ENCODE assay signal across 9 cellular contexts in genomic region chr6:1396952-1397868, GRCh38. TPM values are rescaled to one million over a fixed set of nuclear protein-coding genes. Genes with fewer than 3 reads are reported as not detected.
DNase-seq lines count a peak whose midpoint lies in the region; ATAC-seq and TF ChIP-seq lines count a peak whose summit lies in the region.
"Had no signal": no experiment of that assay in that cellular context is flagged by ENCODE, and none has a peak within 500 bp of the region (broad histone marks: within the 10 kb centered on the region; RNA-seq: fewer than 3 reads in every experiment).

No MANE protein-coding gene starts in this region.

- no peak for TF ChIP-seq POLR2A in lower leg skin (IDR thresholded peaks at IDR 0.05)

- no peak overlapping the region for H3K4me3 ChIP-seq in lower leg skin (ENCODE audit: low read depth, poor library complexity, severe bottlenecking)

- peak; percentile 61 for DNase-seq in DMS 273 treated with DMSO at 0.1 percent for 48 hours (lab: John Stamatoyannopoulos, UW)
- DNase-seq in HCEC 1CT, result peak; percentile 89
- DNase-seq in NCI-H2227 (lab: John Stamatoyannopoulos, UW; ENCODE audit: unreplicated experiment), result peak; percentile 74
- peak; percentile 85 for DNase-seq in activated CD4-positive, alpha-beta T cell treated with anti-CD3 and anti-CD28 coated beads for 36 hours
- DNase-seq in chondrocyte (ENCODE audit: low spot score), result no peak
- peak; percentile 49 to 92 for DNase-seq in lower leg skin (ENCODE audit: low spot score in 2 of 2)
- DNase-seq in stimulated activated CD4-positive, alpha-beta T cell treated with anti-CD3 and anti-CD28 coated beads, TNF-alpha, amount 100 ng/mL, for 48 hours (ENCODE audit: low read depth in 3 of 3), result peak; percentile 38 to 60 (median 44)

- H3K36me3 Mint-ChIP-seq in activated CD4-positive, alpha-beta T cell treated with anti-CD3 and anti-CD28 coated beads for 36 hours (ENCODE audit: low read depth), result no peaks in the 10 kb centered on the region
- H3K36me3 Mint-ChIP-seq in chondrocyte (ENCODE audit: low read depth), result no peaks in the 10 kb centered on the region
- H3K36me3 Mint-ChIP-seq: activated naive CD8-positive, alpha-beta T cell had no signal

- WGBS in lower leg skin, 2 donors, result 30 to 31% methylated on average over 28 of the region's 28 CpGs

- no peak overlapping the region for H3K4me3 Mint-ChIP-seq in activated CD4-positive, alpha-beta T cell treated with anti-CD3 and anti-CD28 coated beads for 36 hours
- H3K4me3 Mint-ChIP-seq in chondrocyte (ENCODE audit: unreplicated experiment), result peak overlapping the region; percentile 36
- H3K4me3 Mint-ChIP-seq: activated naive CD8-positive, alpha-beta T cell had no signal

- TF ChIP-seq CTCF in chondrocyte (IDR thresholded peaks at IDR 0.05), result peak; percentile 98
- TF ChIP-seq CTCF in lower leg skin (IDR thresholded peaks at IDR 0.05), result no peak

- H3K9me3 Mint-ChIP-seq in activated CD4-positive, alpha-beta T cell treated with anti-CD3 and anti-CD28 coated beads for 36 hours (ENCODE audit: low read depth), result no peaks in the 10 kb centered on the region
- H3K9me3 Mint-ChIP-seq in chondrocyte (ENCODE audit: low read depth), result no peaks in the 10 kb centered on the region

- ATAC-seq in activated CD4-positive, alpha-beta T cell treated with anti-CD3 and anti-CD28 coated beads for 36 hours, result peak; percentile 75
- no peak for ATAC-seq in HG02981 (IDR thresholded peaks at IDR 0.05; ENCODE audit: unreplicated experiment)

- intact Hi-C loops in activated CD4-positive, alpha-beta T cell treated with anti-CD3 and anti-CD28 coated beads for 36 hours (cut with DNase I, micrococcal nuclease), result loop anchor here (1.0 to 10.0 kb wide), 6 partner anchors 40 to 1010 kb away; no protein-coding TSS in a partner anchor
- intact Hi-C loops in lower leg skin (cut with DNase I; ENCODE audit: low total_unique reads), result loop anchor here (10.0 kb wide), 1 partner anchor 802 kb away; no protein-coding TSS in a partner anchor

- H3K27ac Mint-ChIP-seq in activated CD4-positive, alpha-beta T cell treated with anti-CD3 and anti-CD28 coated beads for 36 hours, result no peak overlapping the region
- no peak overlapping the region for H3K27ac Mint-ChIP-seq in chondrocyte (ENCODE audit: unreplicated experiment)
- H3K27ac Mint-ChIP-seq: activated naive CD8-positive, alpha-beta T cell had no signal

- H3K27me3 Mint-ChIP-seq in activated CD4-positive, alpha-beta T cell treated with anti-CD3 and anti-CD28 coated beads for 36 hours, result peaks cover 51% of the 10 kb centered on the region
- H3K27me3 Mint-ChIP-seq in chondrocyte (ENCODE audit: low read depth), result peaks cover 57% of the 10 kb centered on the region

- CTCF ChIA-PET in activated CD4-positive, alpha-beta T cell treated with anti-CD3 and anti-CD28 coated beads for 36 hours (lab: Charles Lee), result interaction anchor here (0.5 to 2.8 kb wide), 27 partner anchors 8 to 1049 kb away, joined by 3 to 22 read pairs (median 3); no protein-coding TSS in a partner anchor

- POLR2A ChIA-PET in activated CD4-positive, alpha-beta T cell treated with anti-CD3 and anti-CD28 coated beads for 36 hours (lab: Charles Lee), result no interaction called here

- peaks cover 4% of the 10 kb centered on the region for H3K4me1 Mint-ChIP-seq in activated CD4-positive, alpha-beta T cell treated with anti-CD3 and anti-CD28 coated beads for 36 hours
- H3K4me1 Mint-ChIP-seq in chondrocyte (ENCODE audit: low read depth), result peaks cover 3% of the 10 kb centered on the region

RNA-seq across cellular contexts. Expression of gene FOXF2, which starts 7.8 kb away (rescaled TPM):
- not detected for total RNA-seq in activated CD4-positive, alpha-beta T cell treated with anti-CD3 and anti-CD28 coated beads for 36 hours
- total RNA-seq in chondrocyte, result 0.12 to 0.68 TPM in 2 of 3 replicates, not detected in the other
- total RNA-seq in lower leg skin, result 1 to 10 TPM in 1 of 4 donors, under 1 TPM in 3; 0.59 to 1.4 (median 0.77) TPM
